ENCODE assay signal across 8 cellular contexts in the genomic region with DNA sequence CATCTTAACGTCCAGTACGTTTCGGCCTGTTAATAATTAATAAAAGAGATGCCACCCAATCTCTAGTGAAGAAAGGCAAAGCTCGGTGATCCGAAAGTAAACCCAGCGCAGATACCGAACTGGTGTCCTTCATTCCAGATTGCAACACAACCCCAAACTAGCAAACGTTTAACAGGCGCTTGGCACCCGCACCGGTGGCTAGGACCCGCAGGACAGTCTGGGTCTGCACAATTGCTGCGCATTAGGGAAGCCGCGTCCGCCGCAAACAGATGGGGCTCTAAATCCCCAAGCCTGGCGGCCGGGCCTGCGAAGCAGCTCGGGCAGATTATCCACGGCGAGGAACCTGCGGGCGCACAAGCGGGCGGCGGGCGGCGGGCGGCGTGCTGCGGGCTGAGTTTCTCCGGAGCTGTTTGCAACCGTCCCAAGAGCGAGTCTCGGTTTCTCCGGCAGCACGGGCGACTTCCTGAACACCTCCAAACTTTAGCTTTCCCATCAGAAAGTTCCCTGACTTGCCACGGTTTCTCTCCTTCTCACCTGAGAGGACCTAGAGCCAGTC.
A peak's percentile ranks its signal among the peaks of the same experiment; 100 is the strongest.
DNase-seq lines count a peak whose midpoint lies in the region; ATAC-seq and TF ChIP-seq lines count a peak whose summit lies in the region.

No MANE protein-coding gene starts in this region.

- TF ChIP-seq CTCF in Calu3 (IDR thresholded peaks at IDR 0.05; ENCODE audit: unreplicated experiment) (no peak), lung (IDR thresholded peaks at IDR 0.05; ENCODE audit: control extremely low read depth, extremely low read depth) (no peak)

- H3K4me1 Mint-ChIP-seq in Calu3 (ENCODE audit: low read depth, unreplicated experiment): peaks cover 6% of the 10 kb centered on the region
- H3K4me1 Mint-ChIP-seq in activated CD4-positive, alpha-beta T cell treated with anti-CD3 and anti-CD28 coated beads for 36 hours: peaks cover 54% of the 10 kb centered on the region
- peaks cover 38% of the 10 kb centered on the region for H3K4me1 Mint-ChIP-seq in stimulated activated effector memory CD8-positive, alpha-beta T cell treated with anti-CD3 and anti-CD28 coated beads, Interleukin-12 subunit alpha, Interleukin-12 subunit beta, amount 100 ng/mL, for 72 hours

- WGBS in lung, 2 donors: 3% methylated on average over 41 of the region's 41 CpGs

- POLR2A ChIA-PET in activated CD4-positive, alpha-beta T cell treated with anti-CD3 and anti-CD28 coated beads for 36 hours (lab: Charles Lee): interaction anchor here (0.6 to 1.0 kb wide), 3 partner anchors 16 to 251 kb away, joined by 3 to 6 read pairs (median 3); no protein-coding TSS in a partner anchor

- H3K4me1 ChIP-seq in duodenal mucosa (ENCODE audit: control insufficient read depth in 1 of 2, insufficient read depth in 2 of 2, low read length in 2 of 2) (peaks cover 3 to 6% of the 10 kb centered on the region in 2 donors), lung (ENCODE audit: control insufficient read depth in 2 of 2, insufficient read depth in 2 of 2, low read length in 2 of 2) (peaks cover 0 to 2% of the 10 kb centered on the region in 2 donors)

- H3K27me3 ChIP-seq in duodenal mucosa (ENCODE audit: control insufficient read depth in 1 of 2, insufficient read depth in 2 of 2, low read length in 2 of 2): peaks cover 0 to 5% of the 10 kb centered on the region in 2 donors
- no peaks in the 10 kb centered on the region for H3K27me3 ChIP-seq in lung (ENCODE audit: control insufficient read depth, insufficient read depth)

- H3K9ac ChIP-seq in duodenal mucosa (ENCODE audit: low read depth in 1 of 2, low read length in 2 of 2): peak overlapping the region; percentile 43 to 46

- no peaks in the 10 kb centered on the region for H3K9me3 Mint-ChIP-seq in Calu3 (ENCODE audit: low read depth, unreplicated experiment)
- no peaks in the 10 kb centered on the region for H3K9me3 Mint-ChIP-seq in activated CD4-positive, alpha-beta T cell treated with anti-CD3 and anti-CD28 coated beads for 36 hours (ENCODE audit: low read depth)
- H3K9me3 Mint-ChIP-seq in stimulated activated effector memory CD8-positive, alpha-beta T cell treated with anti-CD3 and anti-CD28 coated beads, Interleukin-12 subunit alpha, Interleukin-12 subunit beta, amount 100 ng/mL, for 72 hours: no peaks in the 10 kb centered on the region

- no peaks in the 10 kb centered on the region for H3K36me3 ChIP-seq in duodenal mucosa (ENCODE audit: control insufficient read depth in 1 of 2, insufficient read depth in 2 of 2, low read length in 2 of 2)
- no peaks in the 10 kb centered on the region for H3K36me3 ChIP-seq in lung (ENCODE audit: control insufficient read depth in 2 of 2, insufficient read depth in 2 of 2, low read length in 2 of 2)

- BruUV-seq in Calu3 (replicated peaks; lab: Mats Ljungman, UMichigan): no TSS peak

- no peak overlapping the region for H3K27ac Mint-ChIP-seq in Calu3 (ENCODE audit: unreplicated experiment)
- peak overlapping the region; percentile 85 for H3K27ac Mint-ChIP-seq in activated CD4-positive, alpha-beta T cell treated with anti-CD3 and anti-CD28 coated beads for 36 hours
- H3K27ac Mint-ChIP-seq in stimulated activated effector memory CD8-positive, alpha-beta T cell treated with anti-CD3 and anti-CD28 coated beads, Interleukin-12 subunit alpha, Interleukin-12 subunit beta, amount 100 ng/mL, for 72 hours: peak overlapping the region; percentile 90

- H3K4me3 Mint-ChIP-seq in Calu3 (ENCODE audit: low read depth, unreplicated experiment): peak overlapping the region; percentile 82
- H3K4me3 Mint-ChIP-seq in activated CD4-positive, alpha-beta T cell treated with anti-CD3 and anti-CD28 coated beads for 36 hours: peak overlapping the region; percentile 76
- peak overlapping the region; percentile 76 for H3K4me3 Mint-ChIP-seq in stimulated activated effector memory CD8-positive, alpha-beta T cell treated with anti-CD3 and anti-CD28 coated beads, Interleukin-12 subunit alpha, Interleukin-12 subunit beta, amount 100 ng/mL, for 72 hours

- intact Hi-C loops in Calu3 (cut with micrococcal nuclease; ENCODE audit: unreplicated experiment): loop anchor here (1.0 kb wide), 1 partner anchor 341 kb away; no protein-coding TSS in a partner anchor
- intact Hi-C loops in activated CD4-positive, alpha-beta T cell treated with anti-CD3 and anti-CD28 coated beads for 36 hours (cut with DNase I, micrococcal nuclease): loop anchor here in 1 of 2 experiments (5.0 kb wide), 1 partner anchor 106 kb away; no protein-coding TSS in a partner anchor

- H3K27ac ChIP-seq in duodenal mucosa (ENCODE audit: low read depth, low read length) (peak overlapping the region; percentile 75), lung (ENCODE audit: low read depth in 1 of 2, low read length in 1 of 2) (peak overlapping the region; percentile 90 to 97)

- H3K4me3 ChIP-seq in duodenal mucosa (ENCODE audit: low read depth in 1 of 2, low read length in 2 of 2) (peak overlapping the region; percentile 70 to 73), lung (peak overlapping the region; percentile 87)

- no peak for ATAC-seq in activated CD4-positive, alpha-beta T cell treated with anti-CD3 and anti-CD28 coated beads for 36 hours
- peak; percentile 12 for ATAC-seq in lung (ENCODE audit: insufficient read depth, low FRiP score)
- ATAC-seq in stimulated activated effector memory CD8-positive, alpha-beta T cell treated with anti-CD3 and anti-CD28 coated beads, Interleukin-12 subunit alpha, Interleukin-12 subunit beta, amount 100 ng/mL, for 72 hours: peak; percentile 0
- ATAC-seq in GM18870 (IDR thresholded peaks at IDR 0.05; ENCODE audit: unreplicated experiment): no peak
- no peak for ATAC-seq in HG03097 (IDR thresholded peaks at IDR 0.05; ENCODE audit: low FRiP score, unreplicated experiment)

- CTCF ChIA-PET in Calu3 (lab: Charles Lee): interaction anchor here (0.7 to 1.9 kb wide), 6 partner anchors 270 to 1256 kb away, joined by 3 to 9 read pairs (median 3); no protein-coding TSS in a partner anchor
- CTCF ChIA-PET in activated CD4-positive, alpha-beta T cell treated with anti-CD3 and anti-CD28 coated beads for 36 hours (lab: Charles Lee): interaction anchor here (0.6 to 3.6 kb wide), 9 partner anchors 10 to 325 kb away, joined by 3 to 30 read pairs (median 4); no protein-coding TSS in a partner anchor

- DNase-seq in Calu3: peak; percentile 49
- peak; percentile 40 for DNase-seq in HuH-7 (ENCODE audit: low spot score)
- DNase-seq in activated CD4-positive, alpha-beta T cell treated with anti-CD3 and anti-CD28 coated beads for 36 hours: peak; percentile 72
- DNase-seq in lung (ENCODE audit: low spot score): peak; percentile 42
- peak in 1 of 2 donors; percentile 78 for DNase-seq in stimulated activated effector memory CD8-positive, alpha-beta T cell treated with anti-CD3 and anti-CD28 coated beads, Interleukin-12 subunit alpha, Interleukin-12 subunit beta, amount 100 ng/mL, for 72 hours (ENCODE audit: low spot score in 2 of 2)

- H3K9me3 ChIP-seq in duodenal mucosa (ENCODE audit: control insufficient read depth in 1 of 2, low read length in 2 of 2): no peaks in the 10 kb centered on the region
- no peaks in the 10 kb centered on the region for H3K9me3 ChIP-seq in lung (ENCODE audit: control insufficient read depth in 2 of 2, insufficient read depth in 1 of 2, low read length in 1 of 2)

- H3K36me3 Mint-ChIP-seq in Calu3 (ENCODE audit: insufficient read depth, unreplicated experiment): peaks cover 23% of the 10 kb centered on the region
- H3K36me3 Mint-ChIP-seq in activated CD4-positive, alpha-beta T cell treated with anti-CD3 and anti-CD28 coated beads for 36 hours (ENCODE audit: low read depth): peaks cover 5% of the 10 kb centered on the region
- H3K36me3 Mint-ChIP-seq in stimulated activated effector memory CD8-positive, alpha-beta T cell treated with anti-CD3 and anti-CD28 coated beads, Interleukin-12 subunit alpha, Interleukin-12 subunit beta, amount 100 ng/mL, for 72 hours: peaks cover 69% of the 10 kb centered on the region

- peaks cover 65% of the 10 kb centered on the region for H3K27me3 Mint-ChIP-seq in Calu3 (ENCODE audit: unreplicated experiment)
- H3K27me3 Mint-ChIP-seq in activated CD4-positive, alpha-beta T cell treated with anti-CD3 and anti-CD28 coated beads for 36 hours: no peaks in the 10 kb centered on the region

Comparison
In these comparisons a context has a peak if more than half of its experiments do, and no peak if none do; other contexts are left out.
1. ATAC-seq: peak in lung (single experiment) and stimulated activated effector memory CD8-positive, alpha-beta T cell treated with anti-CD3 and anti-CD28 coated beads, Interleukin-12 subunit alpha, Interleukin-12 subunit beta, amount 100 ng/mL, for 72 hours (single experiment); none in activated CD4-positive, alpha-beta T cell treated with anti-CD3 and anti-CD28 coated beads for 36 hours (single experiment), GM18870 (single experiment) and HG03097 (single experiment).
2. Peak in every context shown above with its lines, with median percentiles within 50 percentile points of each other: H3K4me3 Mint-ChIP-seq.